ENCODE assay signal across 9 cellular contexts in the genomic region with DNA sequence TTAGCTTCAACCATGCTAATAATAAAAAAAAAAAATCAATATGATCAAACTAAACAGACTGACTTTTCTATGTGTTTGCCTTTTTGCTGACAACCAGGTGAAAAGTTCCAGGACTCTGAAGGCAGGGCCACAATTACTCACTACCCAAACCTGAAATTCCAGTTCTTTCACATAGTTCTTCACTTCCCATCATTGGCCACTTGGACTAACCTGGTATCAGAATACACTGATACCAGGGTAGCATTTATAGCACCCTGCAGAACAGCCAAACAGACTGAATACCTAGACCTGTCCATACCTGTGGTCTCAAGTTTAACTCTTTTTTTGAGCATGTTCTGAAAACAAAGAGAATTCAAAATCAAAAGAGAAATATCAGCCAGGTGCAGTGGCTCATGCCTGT. TPM values are rescaled to one million over a fixed set of nuclear protein-coding genes. Genes with fewer than 3 reads are reported as not detected.
DNase-seq lines count a peak whose midpoint lies in the region; ATAC-seq and TF ChIP-seq lines count a peak whose summit lies in the region.
"Had no signal": no experiment of that assay in that cellular context is flagged by ENCODE, and none has a peak within 500 bp of the region (broad histone marks: within the 10 kb centered on the region; RNA-seq: fewer than 3 reads in every experiment).

No MANE protein-coding gene starts in this region.

- no peaks in the 10 kb centered on the region for H3K27me3 ChIP-seq in BLaER1 treated with 17β-estradiol and CSF1 and Interleukin-3, amounts not matched to agents 10 nM and 100 nM
- H3K27me3 ChIP-seq in HUES48 (ENCODE audit: control insufficient read depth, insufficient read depth, low read length) (no peaks in the 10 kb centered on the region), lower lobe of right lung (ENCODE audit: low read depth) (no peaks in the 10 kb centered on the region)

- no peak for DNase-seq in activated T-helper 1 cell treated with anti-CD3 and anti-CD28 coated beads, Interleukin-12 subunit alpha, Interleukin-12 subunit beta, Interleukin-2, Interleukin-4 antibody, amounts not matched to agents 30 ng/mL and 10 ng/mL and 1 ng/mL, durations not matched to agents 14 hours and 24 hours and 36 hours (ENCODE audit: low spot score)
- DNase-seq in lower lobe of right lung (no peak), DMS114 treated with DMSO at 0.1 percent for 48 hours (lab: John Stamatoyannopoulos, UW; ENCODE audit: unreplicated experiment) (no peak), epidermal melanocyte (ENCODE audit: insufficient read length, low spot score) (no peak)

- no peak for TF ChIP-seq CTCF in lower lobe of right lung (IDR thresholded peaks at IDR 0.05)

- H3K36me3 ChIP-seq in BLaER1 treated with 17β-estradiol and CSF1 and Interleukin-3, amounts not matched to agents 10 nM and 100 nM = peaks cover 14 to 94% (median 75%) of the 10 kb centered on the region in 11 experiments
- no peaks in the 10 kb centered on the region for H3K36me3 ChIP-seq in HUES48 (ENCODE audit: control insufficient read depth, insufficient read depth, low read length)
- H3K36me3 ChIP-seq in lower lobe of right lung = no peaks in the 10 kb centered on the region

- peaks cover 62 to 96% (median 81%) of the 10 kb centered on the region in 10 experiments for H3K4me1 ChIP-seq in BLaER1 treated with 17β-estradiol and CSF1 and Interleukin-3, amounts not matched to agents 10 nM and 100 nM
- H3K4me1 ChIP-seq in HUES48 (ENCODE audit: control insufficient read depth, insufficient read depth, low read length) (peaks cover 4% of the 10 kb centered on the region; the same call in 1 of the 2 replicates), lower lobe of right lung (peaks cover 48% of the 10 kb centered on the region)

- peaks cover 90 to 100% (median 100%) of the 10 kb centered on the region in 11 experiments for H4K20me1 ChIP-seq in BLaER1 treated with 17β-estradiol and CSF1 and Interleukin-3, amounts not matched to agents 10 nM and 100 nM

- H3K27ac ChIP-seq in BLaER1 treated with 17β-estradiol and CSF1 and Interleukin-3, amounts not matched to agents 10 nM and 100 nM = peak overlapping the region in 8 of 11 experiments; percentile 8 to 44 (median 36); a peak in 10 of 22 replicates
- H3K27ac ChIP-seq in HUES48 (ENCODE audit: low read depth, low read length) = peak overlapping the region; percentile 11
- peak overlapping the region; percentile 67 for H3K27ac ChIP-seq in lower lobe of right lung

- peak; percentile 93 to 94 for ATAC-seq in lower lobe of right lung
- ATAC-seq in GM18505 (IDR thresholded peaks at IDR 0.05; ENCODE audit: unreplicated experiment) = no peak
- no peak for ATAC-seq in HG03565 (IDR thresholded peaks at IDR 0.05; ENCODE audit: unreplicated experiment)
- ATAC-seq: Panc1 had no signal

- TF ChIP-seq POLR2A in GM18505 (IDR thresholded peaks at IDR 0.05; ENCODE audit: borderline replicate concordance, extremely low read depth, insufficient read depth, insufficient read length) = no peak

- H3K9me3 ChIP-seq in BLaER1 treated with 17β-estradiol and CSF1 and Interleukin-3, amounts not matched to agents 10 nM and 100 nM (replicated peaks in 1 of 11) = no peaks in the 10 kb centered on the region; a peak in 1 of 22 replicates
- H3K9me3 ChIP-seq in HUES48 (ENCODE audit: control insufficient read depth, insufficient read depth, low read length) = no peaks in the 10 kb centered on the region
- H3K9me3 ChIP-seq in lower lobe of right lung = no peaks in the 10 kb centered on the region

- peak overlapping the region in 5 of 11 experiments; percentile 11 to 41 (median 20); a peak in 5 of 22 replicates for H3K9ac ChIP-seq in BLaER1 treated with 17β-estradiol and CSF1 and Interleukin-3, amounts not matched to agents 10 nM and 100 nM
- no peak overlapping the region for H3K9ac ChIP-seq in HUES48 (ENCODE audit: low read depth, low read length)

- intact Hi-C loops in activated T-helper 1 cell treated with anti-CD3 and anti-CD28 coated beads, Interleukin-12 subunit alpha, Interleukin-12 subunit beta, Interleukin-2, Interleukin-4 antibody, amounts not matched to agents 30 ng/mL and 10 ng/mL and 1 ng/mL, durations not matched to agents 14 hours and 24 hours and 36 hours (cut with micrococcal nuclease) = no loop called here
- intact Hi-C loops in lower lobe of right lung (cut with DNase I) = no loop called here

- H3K4me2 ChIP-seq in BLaER1 treated with 17β-estradiol and CSF1 and Interleukin-3, amounts not matched to agents 10 nM and 100 nM = peak overlapping the region; percentile 44 to 93 (median 69); a peak in 21 of 22 replicates

- H3K9me3 Mint-ChIP-seq in activated T-helper 1 cell treated with anti-CD3 and anti-CD28 coated beads, Interleukin-12 subunit alpha, Interleukin-12 subunit beta, Interleukin-2, Interleukin-4 antibody, amounts not matched to agents 30 ng/mL and 10 ng/mL and 1 ng/mL, durations not matched to agents 14 hours and 24 hours and 36 hours = no peaks in the 10 kb centered on the region

- H3K27me3 Mint-ChIP-seq in activated T-helper 1 cell treated with anti-CD3 and anti-CD28 coated beads, Interleukin-12 subunit alpha, Interleukin-12 subunit beta, Interleukin-2, Interleukin-4 antibody, amounts not matched to agents 30 ng/mL and 10 ng/mL and 1 ng/mL, durations not matched to agents 14 hours and 24 hours and 36 hours (ENCODE audit: insufficient read depth) = no peaks in the 10 kb centered on the region

- H3K4me3 ChIP-seq in BLaER1 treated with 17β-estradiol and CSF1 and Interleukin-3, amounts not matched to agents 10 nM and 100 nM = no peak overlapping the region
- H3K4me3 ChIP-seq in HUES48 (ENCODE audit: low read depth, low read length) (no peak overlapping the region), lower lobe of right lung (no peak overlapping the region)

- H3K4me1 Mint-ChIP-seq in activated T-helper 1 cell treated with anti-CD3 and anti-CD28 coated beads, Interleukin-12 subunit alpha, Interleukin-12 subunit beta, Interleukin-2, Interleukin-4 antibody, amounts not matched to agents 30 ng/mL and 10 ng/mL and 1 ng/mL, durations not matched to agents 14 hours and 24 hours and 36 hours (ENCODE audit: low read depth) = peaks cover 78% of the 10 kb centered on the region

- H3K36me3 Mint-ChIP-seq in activated T-helper 1 cell treated with anti-CD3 and anti-CD28 coated beads, Interleukin-12 subunit alpha, Interleukin-12 subunit beta, Interleukin-2, Interleukin-4 antibody, amounts not matched to agents 30 ng/mL and 10 ng/mL and 1 ng/mL, durations not matched to agents 14 hours and 24 hours and 36 hours (ENCODE audit: low read depth) = peaks cover 13% of the 10 kb centered on the region

- peak overlapping the region; percentile 55 for H3K27ac Mint-ChIP-seq in activated T-helper 1 cell treated with anti-CD3 and anti-CD28 coated beads, Interleukin-12 subunit alpha, Interleukin-12 subunit beta, Interleukin-2, Interleukin-4 antibody, amounts not matched to agents 30 ng/mL and 10 ng/mL and 1 ng/mL, durations not matched to agents 14 hours and 24 hours and 36 hours

- no peak overlapping the region for H3K4me3 Mint-ChIP-seq in activated T-helper 1 cell treated with anti-CD3 and anti-CD28 coated beads, Interleukin-12 subunit alpha, Interleukin-12 subunit beta, Interleukin-2, Interleukin-4 antibody, amounts not matched to agents 30 ng/mL and 10 ng/mL and 1 ng/mL, durations not matched to agents 14 hours and 24 hours and 36 hours

RNA-seq across cellular contexts. Expression of gene ELF1, which starts 25.1 kb away (rescaled TPM):
- total RNA-seq in activated T-helper 1 cell treated with anti-CD3 and anti-CD28 coated beads, Interleukin-12 subunit alpha, Interleukin-12 subunit beta, Interleukin-2, Interleukin-4 antibody, amounts not matched to agents 30 ng/mL and 10 ng/mL and 1 ng/mL, durations not matched to agents 14 hours and 24 hours and 36 hours = 75.3 and 76.8 TPM in 2 replicates
- total RNA-seq in lower lobe of right lung = 98.1 TPM

Comparison
In these comparisons a context has a peak if more than half of its experiments do, and no peak if none do; other contexts are left out.
1. H3K27ac ChIP-seq: peak in every context shown above with its lines; median percentile 67 in lower lobe of right lung; 36 in BLaER1 treated with 17β-estradiol and CSF1 and Interleukin-3, amounts not matched to agents 10 nM and 100 nM; 11 in HUES48.
2. ATAC-seq: peak in lower lobe of right lung (2 of 2); none in GM18505 (single experiment) and HG03565 (single experiment).